13 cellular contexts compared by ENCODE assay signal in the genomic region with DNA sequence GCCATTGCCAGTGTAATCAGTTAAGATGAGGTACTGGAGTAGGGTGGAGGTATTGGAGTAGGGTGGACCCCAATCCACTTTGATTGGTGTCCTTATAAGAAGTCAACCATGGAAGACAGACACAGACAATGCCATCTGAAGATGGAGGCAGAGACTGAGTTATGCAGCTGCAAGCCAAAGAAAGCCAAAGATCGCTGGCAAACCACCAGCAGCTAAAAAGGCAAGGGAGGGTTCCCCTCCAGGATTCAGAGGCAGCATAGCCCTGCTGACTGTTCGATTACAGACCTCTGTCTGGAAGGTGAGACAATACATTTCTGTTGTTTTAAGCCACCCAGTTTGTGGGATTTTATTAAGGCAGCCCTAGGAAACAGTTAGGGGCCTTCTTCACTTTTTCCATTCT. TPM values are rescaled to one million over a fixed set of nuclear protein-coding genes. Genes with fewer than 3 reads are reported as not detected.
"Had no signal": no experiment of that assay in that cellular context is flagged by ENCODE, and none has a peak within 500 bp of the region (broad histone marks: within the 10 kb centered on the region; RNA-seq: fewer than 3 reads in every experiment).

No MANE protein-coding gene starts in this region.

- H3K27me3 ChIP-seq: foreskin keratinocyte, uterus had no signal

- DNase-seq: activated CD4-positive, alpha-beta memory T cell treated with anti-CD3 and anti-CD28 coated beads, Interleukin-2, amount 10 ng/mL, durations not matched to agents 7 days and 5 days; activated naive CD4-positive, alpha-beta T cell; activated naive CD8-positive, alpha-beta T cell treated with anti-CD3 and anti-CD28 coated beads, Interleukin-2, amount 50 U/mL, for 24 hours; effector memory CD8-positive, alpha-beta T cell; foreskin keratinocyte; stimulated activated CD4-positive, alpha-beta T cell treated with anti-CD3 and anti-CD28 coated beads, Interleukin-4, amount 100 ng/mL, for 1 hour; stimulated activated CD8-positive, alpha-beta memory T cell treated with anti-CD3 and anti-CD28 coated beads, Interleukin-4, amount 100 ng/mL, for 48 hours; stimulated activated naive CD8-positive, alpha-beta T cell treated with anti-CD3 and anti-CD28 coated beads, Interleukin-15, amount 100 ng/mL, for 72 hours; uterus had no signal

- ATAC-seq: activated naive CD8-positive, alpha-beta T cell treated with anti-CD3 and anti-CD28 coated beads, Interleukin-2, amount 50 U/mL, for 24 hours; effector memory CD8-positive, alpha-beta T cell; foreskin keratinocyte; left lobe of liver; stimulated activated naive CD8-positive, alpha-beta T cell treated with anti-CD3 and anti-CD28 coated beads, Interleukin-15, amount 100 ng/mL, for 72 hours had no signal

- H3K4me3 ChIP-seq: uterus had no signal

- H3K4me1 ChIP-seq: foreskin keratinocyte, uterus had no signal

- H3K36me3 ChIP-seq: uterus had no signal

- H3K9me3 ChIP-seq: uterus had no signal

- H3K27ac ChIP-seq: foreskin keratinocyte, uterus, VCaP had no signal

RNA-seq across cellular contexts. Expression of gene CKMT2, which starts 30.5 kb away (rescaled TPM):
- total RNA-seq: activated CD4-positive, alpha-beta memory T cell treated with anti-CD3 and anti-CD28 coated beads, Interleukin-2, amount 10 ng/mL, durations not matched to agents 7 days and 5 days; activated T-helper 1 cell treated with anti-CD3 and anti-CD28 coated beads, Interleukin-12 subunit alpha, Interleukin-12 subunit beta, Interleukin-2, Interleukin-4 antibody, amounts not matched to agents 30 ng/mL and 10 ng/mL and 1 ng/mL, durations not matched to agents 14 hours and 24 hours and 36 hours; epithelial cell of proximal tubule; foreskin keratinocyte had no signal
